25 cellular contexts compared by ENCODE assay signal in the genomic region with DNA sequence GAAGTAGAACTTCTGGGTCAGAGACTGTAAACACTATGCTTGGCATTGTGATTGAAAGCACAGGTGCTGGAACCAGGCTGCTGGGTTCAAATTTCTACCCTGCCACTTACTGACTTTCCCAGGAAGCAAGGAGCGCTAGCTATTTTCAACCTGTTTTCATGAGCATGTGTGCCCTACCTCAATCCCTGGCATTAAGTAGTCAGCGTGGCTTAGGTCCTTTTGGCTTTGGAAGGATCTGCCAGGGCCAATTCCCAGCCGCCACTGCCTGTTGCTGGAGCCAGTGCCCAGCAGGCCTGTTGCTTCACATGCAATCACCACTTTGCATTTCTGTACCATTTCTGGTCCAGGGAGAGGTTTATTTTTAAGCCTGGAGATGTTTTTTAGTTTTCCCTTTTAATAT.
"Had no signal": no experiment of that assay in that cellular context is flagged by ENCODE, and none has a peak within 500 bp of the region (broad histone marks: within the 10 kb centered on the region; RNA-seq: fewer than 3 reads in every experiment).

No MANE protein-coding gene starts in this region.

- DNase-seq: islet precursor cell; left ventricle myocardium inferior; mesendoderm; naive B cell; natural killer cell; nephron progenitor cell; ovary; retina; right cardiac atrium; small intestine; spleen; stimulated activated CD4-positive, alpha-beta T cell treated with anti-CD3 and anti-CD28 coated beads, Interleukin-4, amount 100 ng/mL, for 24 hours; stimulated activated naive CD4-positive, alpha-beta T cell; tibial artery; trophoblast cell; upper lobe of right lung had no signal

- H3K27me3 ChIP-seq: neural progenitor cell, ovary, spleen, suprapubic skin, tibial artery, upper lobe of right lung had no signal

- H3K36me3 Mint-ChIP-seq: mesothelial cell of epicardium; naive B cell; natural killer cell; neural progenitor cell; stimulated activated effector memory CD8-positive, alpha-beta T cell treated with anti-CD3 and anti-CD28 coated beads, Interleukin-12 subunit alpha, Interleukin-12 subunit beta, amount 100 ng/mL, for 72 hours had no signal

- H3K9me3 Mint-ChIP-seq: nephron progenitor cell, neural progenitor cell had no signal

- H3K36me3 ChIP-seq: left ventricle myocardium inferior, neural progenitor cell, ovary, spleen, suprapubic skin, thoracic aorta, tibial artery, upper lobe of right lung had no signal

- H3K9me3 ChIP-seq: left ventricle myocardium inferior, ovary, spleen, suprapubic skin, thoracic aorta, tibial artery, upper lobe of right lung had no signal

- H3K27ac Mint-ChIP-seq: mesothelial cell of epicardium; naive B cell; natural killer cell; nephron progenitor cell; neural progenitor cell; progenitor cell of endocrine pancreas; stimulated activated effector memory CD8-positive, alpha-beta T cell treated with anti-CD3 and anti-CD28 coated beads, Interleukin-12 subunit alpha, Interleukin-12 subunit beta, amount 100 ng/mL, for 72 hours; stimulated activated naive CD8-positive, alpha-beta T cell treated with anti-CD3 and anti-CD28 coated beads, Interleukin-15, Interleukin-2, amounts not matched to agents 100 ng/mL and 50 ng/mL, for 24 hours had no signal

- ATAC-seq: natural killer cell; right cardiac atrium; sciatic nerve; stimulated activated effector memory CD8-positive, alpha-beta T cell treated with anti-CD3 and anti-CD28 coated beads, Interleukin-12 subunit alpha, Interleukin-12 subunit beta, amount 100 ng/mL, for 72 hours; upper lobe of right lung had no signal

- H3K4me3 Mint-ChIP-seq: mesothelial cell of epicardium; naive B cell; natural killer cell; nephron progenitor cell; neural progenitor cell; stimulated activated effector memory CD8-positive, alpha-beta T cell treated with anti-CD3 and anti-CD28 coated beads, Interleukin-12 subunit alpha, Interleukin-12 subunit beta, amount 100 ng/mL, for 72 hours; stimulated activated naive CD8-positive, alpha-beta T cell treated with anti-CD3 and anti-CD28 coated beads, Interleukin-15, Interleukin-2, amounts not matched to agents 100 ng/mL and 50 ng/mL, for 24 hours had no signal

- H3K4me1 ChIP-seq: left ventricle myocardium inferior, spleen, suprapubic skin, tibial artery, upper lobe of right lung had no signal

- H3K27ac ChIP-seq: left ventricle myocardium inferior, neural progenitor cell, ovary, spleen, suprapubic skin, thoracic aorta, tibial artery, upper lobe of right lung had no signal

- H3K4me3 ChIP-seq: left ventricle myocardium inferior, lung, neural progenitor cell, ovary, spleen, suprapubic skin, thoracic aorta, tibial artery, upper lobe of right lung had no signal

- H3K4me1 Mint-ChIP-seq: naive B cell; natural killer cell; stimulated activated effector memory CD8-positive, alpha-beta T cell treated with anti-CD3 and anti-CD28 coated beads, Interleukin-12 subunit alpha, Interleukin-12 subunit beta, amount 100 ng/mL, for 72 hours had no signal

- H3K27me3 Mint-ChIP-seq: naive B cell; progenitor cell of endocrine pancreas; stimulated activated naive CD8-positive, alpha-beta T cell treated with anti-CD3 and anti-CD28 coated beads, Interleukin-15, Interleukin-2, amounts not matched to agents 100 ng/mL and 50 ng/mL, for 24 hours had no signal
